ENCODE assay signal across 23 cellular contexts in the genomic region with DNA sequence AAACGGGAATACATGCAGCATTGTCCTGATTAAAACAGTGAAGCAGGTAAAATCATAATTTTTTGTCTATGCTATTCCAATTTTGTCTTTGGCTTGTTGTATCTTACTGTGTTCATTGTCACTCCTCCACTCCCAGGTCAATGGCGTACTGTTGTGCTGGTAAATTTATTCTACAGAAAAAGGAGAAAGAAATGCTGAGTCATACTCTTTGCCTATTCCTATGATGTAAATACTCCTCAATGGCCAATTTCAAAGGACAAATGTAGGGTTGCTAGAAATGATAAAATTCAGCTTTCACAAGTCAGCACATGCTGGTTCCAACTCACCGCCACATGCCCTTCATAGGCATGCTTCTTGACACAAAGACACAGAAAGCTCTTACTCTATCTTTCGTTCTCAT.
DNase-seq lines count a peak whose midpoint lies in the region; ATAC-seq, FAIRE-seq and TF ChIP-seq lines count a peak whose summit lies in the region.
"Had no signal": no experiment of that assay in that cellular context is flagged by ENCODE, and none has a peak within 500 bp of the region (broad histone marks: within the 10 kb centered on the region; RNA-seq: fewer than 3 reads in every experiment).

No MANE protein-coding gene starts in this region.

- no peak overlapping the region for H3K23ac ChIP-seq in H1 (ENCODE audit: insufficient read length)

- no peak overlapping the region for H3K14ac ChIP-seq in H1 (ENCODE audit: insufficient read length)

- TF ChIP-seq EP300 in HepG2 (IDR thresholded peaks at IDR 0.05; ENCODE audit: low read depth in 2 of 2, low read length in 2 of 2), result no peak
- TF ChIP-seq EP300 in HepG2 (CRISPR knock-in tag; IDR thresholded peaks at IDR 0.05; ENCODE audit: borderline replicate concordance), result no peak
- TF ChIP-seq EP300 in H1 (IDR thresholded peaks at IDR 0.05; ENCODE audit: borderline replicate concordance in 1 of 2, low read depth in 2 of 2, low read length in 2 of 2), result no peak

- H4K91ac ChIP-seq in H1 (replicated peaks; ENCODE audit: insufficient read length, low read length), result no peak overlapping the region

- no peak overlapping the region for H3K4ac ChIP-seq in H1 (replicated peaks; ENCODE audit: insufficient read length, low read depth, low read length)

- H3K27ac ChIP-seq in HepG2 (ENCODE audit: extremely low read length, insufficient read depth, low read length) (no peak overlapping the region), right lobe of liver (no peak overlapping the region), H1 (ENCODE audit: low read depth, low read length) (no peak overlapping the region)
- H3K27ac ChIP-seq: SJSA1 had no signal

- no peaks in the 10 kb centered on the region for H3K79me1 ChIP-seq in H1 (ENCODE audit: low read depth, low read length)

- POLR2A ChIA-PET in HepG2 (lab: Yijun Ruan, JAX) (no interaction called here), H1 (lab: Charles Lee; ENCODE audit: partially characterized antibody) (no interaction called here)

- H3K27me3 ChIP-seq in HepG2 (ENCODE audit: control insufficient read depth in 1 of 2, insufficient read depth in 2 of 2, low read length in 2 of 2) (no peaks in the 10 kb centered on the region), right lobe of liver (no peaks in the 10 kb centered on the region), H1 (replicated peaks in 1 of 4; ENCODE audit: control insufficient read depth in 3 of 4, extremely low read depth in 1 of 4, insufficient read depth in 3 of 4, low read length in 3 of 4) (no peaks in the 10 kb centered on the region)
- H3K27me3 ChIP-seq: SJSA1 had no signal

- in situ Hi-C loops in HepG2 (cut with HindIII; ENCODE audit: extremely low pct_ligation_motif_present, low pct_unique_long_range_greater_than_20kb), result loop anchor here (25.0 kb wide), 1 partner anchor 252 kb away; no protein-coding TSS in a partner anchor

- CTCF ChIA-PET in HepG2 (lab: Yijun Ruan, JAX; ENCODE audit: low intra/inter-chr PET ratio, low total read pairs), result no interaction called here
- CTCF ChIA-PET in H1 (lab: Charles Lee; ENCODE audit: partially characterized antibody), result no interaction called here

- no peaks in the 10 kb centered on the region for H3K36me3 ChIP-seq in HepG2 (replicated peaks in 1 of 2; ENCODE audit: control insufficient read depth in 1 of 2, insufficient read depth in 2 of 2, low read length in 2 of 2)
- no peaks in the 10 kb centered on the region for H3K36me3 ChIP-seq in right lobe of liver
- H3K36me3 ChIP-seq in H1 (ENCODE audit: control insufficient read depth in 2 of 4, insufficient read depth in 4 of 4, low read length in 3 of 4), result no peaks in the 10 kb centered on the region
- H3K36me3 ChIP-seq: SJSA1 had no signal

- no peak overlapping the region for H2BK12ac ChIP-seq in H1 (ENCODE audit: low read depth, low read length)

- TF ChIP-seq RAD21 in HepG2 (CRISPR knock-in tag; IDR thresholded peaks at IDR 0.05) (no peak), H1 (IDR thresholded peaks at IDR 0.05 in 1 of 2, conservative IDR thresholded peaks at IDR 0.05 in 1 of 2; ENCODE audit: low read depth in 2 of 2, low read length in 2 of 2) (no peak)

- TF ChIP-seq CTCF in HepG2 (CRISPR knock-in tag; IDR thresholded peaks at IDR 0.05), result no peak
- no peak for TF ChIP-seq CTCF in right lobe of liver (IDR thresholded peaks at IDR 0.05)
- no peak for TF ChIP-seq CTCF in H1 (IDR thresholded peaks at IDR 0.05; ENCODE audit: control extremely low read depth in 1 of 3, insufficient read depth in 1 of 3, low read depth in 1 of 3, low read length in 3 of 3)

- H2AFZ ChIP-seq in HepG2 (ENCODE audit: low read length), result no peak overlapping the region
- peak overlapping the region; percentile 47 for H2AFZ ChIP-seq in H1 (ENCODE audit: low read length)

- TF ChIP-seq POLR2A in HepG2 (IDR thresholded peaks at IDR 0.05; ENCODE audit: insufficient read depth in 1 of 2, low read depth in 2 of 2, low read length in 2 of 2) (no peak), right lobe of liver (IDR thresholded peaks at IDR 0.05) (no peak), H1 (IDR thresholded peaks at IDR 0.05; ENCODE audit: control extremely low read depth in 1 of 2, low read depth in 2 of 2, low read length in 2 of 2) (no peak)

- FAIRE-seq in HepG2 (lab: Jason Lieb, UNC), result no peak
- no peak for FAIRE-seq in H1 (lab: Jason Lieb, UNC)

- H2BK5ac ChIP-seq in H1 (ENCODE audit: low read depth, low read length), result no peak overlapping the region

- no peak overlapping the region for H2BK120ac ChIP-seq in H1 (replicated peaks; ENCODE audit: low read depth, low read length)

- DNase-seq in HepG2 (ENCODE audit: low spot score) (no peak), right lobe of liver (no peak), OCI-M1 (lab: John Stamatoyannopoulos, UW) (peak; percentile 7), H1 (ENCODE audit: low read depth in 1 of 2, low spot score in 2 of 2) (no peak), NCI-H748 treated with DMSO at 0.1 percent for 48 hours (lab: John Stamatoyannopoulos, UW) (no peak)
- DNase-seq in effector CD4-positive, alpha-beta T cell, result no peak
- DNase-seq: 8988T; Calu3; HFFc6; NCI-H1092; NCI-H1417 treated with DMSO at 0.1 percent for 48 hours; NCI-H1694 treated with DMSO at 0.1 percent for 48 hours; NCI-H2081; NCI-H2227 treated with DMSO at 0.1 percent for 48 hours; NCI-H510A; NCI-H82; NK-92 treated with Interleukin-12 subunit alpha and Interleukin-12 subunit beta, amount 100 ng/mL, for 24 hours; Right ventricle myocardium superior; RPMI8226; T-cell had no signal

- H3K9ac ChIP-seq in HepG2 (ENCODE audit: insufficient read depth, low read depth, low read length) (no peak overlapping the region), H1 (replicated peaks in 1 of 4; ENCODE audit: extremely low read depth in 1 of 4, low read depth in 3 of 4, low read length in 3 of 4) (no peak overlapping the region)

- H3K4me2 ChIP-seq in HepG2 (ENCODE audit: low read depth, low read length) (no peak overlapping the region), H1 (ENCODE audit: insufficient read depth in 1 of 2, low read depth in 2 of 2, low read length in 2 of 2) (no peak overlapping the region)

- H3K56ac ChIP-seq in H1 (replicated peaks; ENCODE audit: insufficient read length, low read depth, low read length), result no peak overlapping the region

- BruUV-seq in HepG2 (replicated peaks; lab: Mats Ljungman, UMichigan), result no TSS peak

- H3K9me3 ChIP-seq in HepG2 (ENCODE audit: low read length) (no peaks in the 10 kb centered on the region), right lobe of liver (no peaks in the 10 kb centered on the region), H1 (ENCODE audit: insufficient read depth in 2 of 2, low read depth in 1 of 2, low read length in 1 of 2) (no peaks in the 10 kb centered on the region)

- H4K5ac ChIP-seq in H1 (ENCODE audit: insufficient read length, low read depth, low read length), result peak overlapping the region; percentile 77

- intact Hi-C loops in HepG2 (cut with micrococcal nuclease; ENCODE audit: unreplicated experiment) (loop anchor here (10.0 kb wide), 1 partner anchor 435 kb away; no protein-coding TSS in a partner anchor), right lobe of liver (cut with DNase I) (no loop called here)

- H3K79me2 ChIP-seq in HepG2 (ENCODE audit: insufficient read depth, low read length), result no peaks in the 10 kb centered on the region
- H3K79me2 ChIP-seq in H1 (ENCODE audit: control insufficient read depth in 1 of 2, insufficient read depth in 2 of 2, low read length in 2 of 2), result no peaks in the 10 kb centered on the region

- no peak overlapping the region for H3K4me3 ChIP-seq in HepG2 (replicated peaks in 1 of 3; ENCODE audit: insufficient read depth in 1 of 3, low read depth in 2 of 3, low read length in 3 of 3)
- no peak overlapping the region for H3K4me3 ChIP-seq in right lobe of liver
- H3K4me3 ChIP-seq in H1 (ENCODE audit: extremely low read depth in 1 of 4, insufficient read depth in 2 of 4, low read depth in 3 of 4, low read length in 4 of 4), result no peak overlapping the region
- H3K4me3 ChIP-seq: SJSA1 had no signal

- H2AK5ac ChIP-seq in H1 (ENCODE audit: low read depth, low read length), result no peak overlapping the region

- H3K23me2 ChIP-seq in H1 (ENCODE audit: low read depth, low read length), result no peaks in the 10 kb centered on the region

- H4K8ac ChIP-seq in H1 (ENCODE audit: extremely low read depth, insufficient read depth, low read length), result no peak overlapping the region

- WGBS in HepG2 (ENCODE audit: low lambda C conversion rate), result 46% methylated on average over 4 of the region's 4 CpGs
- WGBS in right lobe of liver (ENCODE audit: insufficient coverage, low coverage, low lambda C conversion rate, missing lambda C conversion rate), result 55% methylated on average over 4 of the region's 4 CpGs
- 78% methylated on average over 4 of the region's 4 CpGs; no CpG with 5 or more reads in 1 of the 2 experiments for WGBS in H1 (ENCODE audit: extremely low coverage in 1 of 2, insufficient coverage in 1 of 2, insufficient read length in 1 of 2, insufficient replicate concordance in 2 of 2, low coverage in 1 of 2, low lambda C conversion rate in 2 of 2, missing lambda C conversion rate in 1 of 2), 2 experiments

- H4K20me1 ChIP-seq in HepG2 (ENCODE audit: insufficient read depth, low read length) (no peaks in the 10 kb centered on the region), H1 (replicated peaks in 1 of 2; ENCODE audit: control insufficient read depth in 1 of 2, insufficient read depth in 2 of 2, low read length in 2 of 2) (no peaks in the 10 kb centered on the region)

- H3K18ac ChIP-seq in H1 (ENCODE audit: extremely low read depth, low read length), result no peak overlapping the region

- H2BK15ac ChIP-seq in H1 (ENCODE audit: low read length), result no peak overlapping the region

- no peak for ATAC-seq in HepG2
- ATAC-seq in right lobe of liver, result no peak
- ATAC-seq in HG02885 (IDR thresholded peaks at IDR 0.05; ENCODE audit: poor library complexity, unreplicated experiment), result no peak
- no peak for ATAC-seq in activated CD4-positive, CD25-positive, alpha-beta regulatory T cell treated with anti-CD3 and anti-CD28 coated beads, Interleukin-2, amount 50 U/mL, for 24 hours
- ATAC-seq: T-cell had no signal

- H2BK20ac ChIP-seq in H1 (ENCODE audit: low read length), result no peak overlapping the region

- H3K4me1 ChIP-seq in HepG2 (ENCODE audit: insufficient read depth, low read length) (no peaks in the 10 kb centered on the region), right lobe of liver (no peaks in the 10 kb centered on the region), H1 (replicated peaks in 1 of 4; ENCODE audit: control insufficient read depth in 3 of 4, insufficient read depth in 4 of 4, low read length in 3 of 4) (peaks cover 0 to 4% (median 0%) of the 10 kb centered on the region in 4 experiments; a peak in 1 of 7 replicates)
- H3K4me1 ChIP-seq: SJSA1 had no signal

TF ChIP-seq in HepG2, 621 proteins besides CTCF, POLR2A, EP300 and RAD21 (continues in another document):
- TF ChIP-seq ZSCAN29 (CRISPR knock-in tag; conservative IDR thresholded peaks at IDR 0.05) (no peak), ZNF496 (CRISPR knock-in tag; IDR thresholded peaks at IDR 0.05; ENCODE audit: insufficient replicate concordance) (no peak)

TF ChIP-seq in H1, 55 proteins besides CTCF, POLR2A, EP300 and RAD21 (continues in another document):
- TF ChIP-seq RNF2 (IDR thresholded peaks at IDR 0.05; ENCODE audit: borderline replicate concordance, low read depth, low read length, missing control alignments, poor library complexity, severe bottlenecking) (no peak), SP2 (IDR thresholded peaks at IDR 0.05; ENCODE audit: low read length) (no peak), CTBP2 (IDR thresholded peaks at IDR 0.05; ENCODE audit: borderline replicate concordance, insufficient read depth, insufficient read length, low read length) (no peak)

Comparison
In these comparisons a context has a peak if more than half of its experiments do, and no peak if none do; other contexts are left out.
1. Of the 41 proteins assayed by ChIP-seq in both HepG2 and H1: peak only in HepG2: none; only in H1: none; in both: MAFK; in neither: 40.